8 cellular contexts compared by ENCODE assay signal in the genomic region with DNA sequence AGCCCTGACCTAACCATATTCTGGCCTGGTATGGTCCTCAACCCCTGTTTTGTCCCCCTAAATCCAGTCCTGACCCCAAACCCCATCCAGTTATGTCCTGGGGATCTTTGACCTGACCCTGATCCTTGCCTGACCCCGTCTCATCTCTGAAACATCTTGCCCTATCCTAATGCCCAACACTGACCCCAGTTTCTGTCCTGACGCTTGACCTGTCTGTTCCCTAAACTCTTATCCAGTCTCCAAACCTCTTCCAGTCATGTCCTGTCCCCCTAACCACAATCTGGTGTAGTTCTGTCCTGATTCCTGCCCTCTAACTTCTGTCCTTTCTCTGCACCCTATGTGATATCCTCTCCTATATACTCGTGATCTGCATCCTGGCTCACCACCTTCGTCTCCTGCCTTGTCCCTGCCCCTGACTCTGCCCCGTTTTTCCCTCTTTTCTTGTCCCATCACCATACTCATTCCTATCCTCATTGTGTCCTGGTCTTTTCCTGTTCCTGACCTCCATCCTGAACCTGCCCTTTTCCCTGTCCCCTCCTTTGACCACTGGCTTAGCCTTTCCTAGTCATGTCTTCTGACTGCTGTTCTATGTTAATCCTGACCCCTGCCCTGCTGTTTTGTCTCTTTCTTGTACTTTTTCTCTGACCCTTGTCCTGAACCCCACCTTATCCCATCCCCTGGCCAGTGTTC. TPM values are rescaled to one million over a fixed set of nuclear protein-coding genes. Genes with fewer than 3 reads are reported as not detected.
DNase-seq lines count a peak whose midpoint lies in the region; ATAC-seq and FAIRE-seq lines count a peak whose summit lies in the region.

No MANE protein-coding gene starts in this region.

- peak; percentile 99 for FAIRE-seq in GM19239 (lab: Jason Lieb, UNC)

- DNase-seq in GM19239 (ENCODE audit: insufficient read length, low spot score) (no peak), right cardiac atrium (no peak), skeletal muscle cell (ENCODE audit: low read depth) (no peak), HUDEP-2 (lab: John Stamatoyannopoulos, UW; ENCODE audit: unreplicated experiment in 76 of 76) (no peak), C1 segment of cervical spinal cord (lab: John Stamatoyannopoulos, UW) (no peak)
- no peak for DNase-seq in activated CD4-positive, alpha-beta memory T cell treated with anti-CD3 and anti-CD28 coated beads, Interleukin-2, amount 10 ng/mL, durations not matched to agents 7 days and 5 days

- peak overlapping the region; percentile 75 for H3K27ac ChIP-seq in right cardiac atrium (ENCODE audit: low read length)

- H3K4me1 ChIP-seq in right cardiac atrium (ENCODE audit: control insufficient read depth, insufficient read depth, low read length), result peaks cover 3% of the 10 kb centered on the region

- CTCF ChIA-PET in activated CD4-positive, alpha-beta memory T cell treated with anti-CD3 and anti-CD28 coated beads, Interleukin-2, amount 10 ng/mL, durations not matched to agents 7 days and 5 days (lab: Charles Lee), result no interaction called here

- intact Hi-C loops in right cardiac atrium (cut with DNase I), result no loop called here

- H3K9me3 Mint-ChIP-seq in activated CD4-positive, alpha-beta memory T cell treated with anti-CD3 and anti-CD28 coated beads, Interleukin-2, amount 10 ng/mL, durations not matched to agents 7 days and 5 days, result no peaks in the 10 kb centered on the region

- H3K9me3 ChIP-seq in right cardiac atrium (ENCODE audit: control insufficient read depth, low read length), result no peaks in the 10 kb centered on the region

- H3K27me3 ChIP-seq in right cardiac atrium (ENCODE audit: control insufficient read depth, insufficient read depth), result no peaks in the 10 kb centered on the region

- peak overlapping the region; percentile 71 for H3K27ac Mint-ChIP-seq in activated CD4-positive, alpha-beta memory T cell treated with anti-CD3 and anti-CD28 coated beads, Interleukin-2, amount 10 ng/mL, durations not matched to agents 7 days and 5 days

- peaks cover 28% of the 10 kb centered on the region for H3K4me1 Mint-ChIP-seq in activated CD4-positive, alpha-beta memory T cell treated with anti-CD3 and anti-CD28 coated beads, Interleukin-2, amount 10 ng/mL, durations not matched to agents 7 days and 5 days

- H3K27me3 Mint-ChIP-seq in activated CD4-positive, alpha-beta memory T cell treated with anti-CD3 and anti-CD28 coated beads, Interleukin-2, amount 10 ng/mL, durations not matched to agents 7 days and 5 days, result no peaks in the 10 kb centered on the region

- H3K4me3 ChIP-seq in right cardiac atrium (ENCODE audit: low read length), result peak overlapping the region; percentile 77
- H3K4me3 ChIP-seq in skeletal muscle cell (ENCODE audit: low read depth, low read length), result peak overlapping the region; percentile 58

- H3K4me3 Mint-ChIP-seq in activated CD4-positive, alpha-beta memory T cell treated with anti-CD3 and anti-CD28 coated beads, Interleukin-2, amount 10 ng/mL, durations not matched to agents 7 days and 5 days, result peak overlapping the region; percentile 74

- WGBS in right cardiac atrium, result 87% methylated on average over 5 of the region's 5 CpGs

- ATAC-seq in right cardiac atrium (no peak), GM18867 (IDR thresholded peaks at IDR 0.05; ENCODE audit: unreplicated experiment) (no peak), HG03342 (IDR thresholded peaks at IDR 0.05; ENCODE audit: unreplicated experiment) (no peak)

- POLR2A ChIA-PET in activated CD4-positive, alpha-beta memory T cell treated with anti-CD3 and anti-CD28 coated beads, Interleukin-2, amount 10 ng/mL, durations not matched to agents 7 days and 5 days (lab: Charles Lee), result no interaction called here

- no peaks in the 10 kb centered on the region for H3K36me3 Mint-ChIP-seq in activated CD4-positive, alpha-beta memory T cell treated with anti-CD3 and anti-CD28 coated beads, Interleukin-2, amount 10 ng/mL, durations not matched to agents 7 days and 5 days (ENCODE audit: low read depth)

RNA-seq across cellular contexts. Expression of gene CCDC120, which starts 4.6 kb away (rescaled TPM):
- total RNA-seq in activated CD4-positive, alpha-beta memory T cell treated with anti-CD3 and anti-CD28 coated beads, Interleukin-2, amount 10 ng/mL, durations not matched to agents 7 days and 5 days, result 1 to 10 TPM; 5.8 to 6.5 TPM
- total RNA-seq in right cardiac atrium, result 1 to 10 TPM; 1.6 to 2.7 (median 1.9) TPM
- polyA plus RNA-seq in right cardiac atrium, result 1.2 TPM

RNA-seq across cellular contexts. Expression of gene TFE3, which starts 11.1 kb away (rescaled TPM):
- total RNA-seq in activated CD4-positive, alpha-beta memory T cell treated with anti-CD3 and anti-CD28 coated beads, Interleukin-2, amount 10 ng/mL, durations not matched to agents 7 days and 5 days, result 10 to 100 TPM; 32.2 to 32.7 TPM
- total RNA-seq in right cardiac atrium, result 10 to 100 TPM; 26.4 to 37.8 (median 28.3) TPM
- 21.4 TPM for polyA plus RNA-seq in right cardiac atrium

RNA-seq across cellular contexts. Expression of gene PRAF2, which starts 19.6 kb away (rescaled TPM):
- total RNA-seq in activated CD4-positive, alpha-beta memory T cell treated with anti-CD3 and anti-CD28 coated beads, Interleukin-2, amount 10 ng/mL, durations not matched to agents 7 days and 5 days, result 10 to 100 TPM; 21.1 to 23.9 TPM
- total RNA-seq in right cardiac atrium, result 10 to 100 TPM; 14.2 to 20.2 (median 17.6) TPM
- polyA plus RNA-seq in right cardiac atrium, result 23.4 TPM

RNA-seq across cellular contexts. Expression of gene WDR45, which starts 25.5 kb away (rescaled TPM):
- 10 to 100 TPM; 51.1 to 58.7 TPM for total RNA-seq in activated CD4-positive, alpha-beta memory T cell treated with anti-CD3 and anti-CD28 coated beads, Interleukin-2, amount 10 ng/mL, durations not matched to agents 7 days and 5 days
- total RNA-seq in right cardiac atrium, result 10 to 100 TPM; 70.0 to 81.1 (median 79.8) TPM
- 82.5 TPM for polyA plus RNA-seq in right cardiac atrium

RNA-seq across cellular contexts. Expression of gene GRIPAP1, which starts 52.2 kb away (rescaled TPM):
- total RNA-seq in activated CD4-positive, alpha-beta memory T cell treated with anti-CD3 and anti-CD28 coated beads, Interleukin-2, amount 10 ng/mL, durations not matched to agents 7 days and 5 days, result 100 to 1,000 TPM; 104 to 116 TPM
- total RNA-seq in right cardiac atrium, result 10 to 100 TPM; 24.0 to 34.1 (median 27.8) TPM
- 20.6 TPM for polyA plus RNA-seq in right cardiac atrium
